ENCODE assay signal across 1 cellular context in genomic region chr6:30834643-30835042, GRCh38.
TF ChIP-seq lines count a peak whose summit lies in the region.

No MANE protein-coding gene starts in this region.

TF ChIP-seq in GM12878, 131 proteins besides CTCF, POLR2A, EP300 and RAD21:
- no peak for TF ChIP-seq MAX (IDR thresholded peaks at IDR 0.05; ENCODE audit: low read depth, low read length)
- no peak for TF ChIP-seq TAF1 (IDR thresholded peaks at IDR 0.05; ENCODE audit: borderline replicate concordance, low read depth, low read length)
- no peak for TF ChIP-seq FOS (IDR thresholded peaks at IDR 0.05; ENCODE audit: borderline replicate concordance, extremely low read depth, insufficient read length)
- no peak for TF ChIP-seq CHD4 (IDR thresholded peaks at IDR 0.05)
- no peak for TF ChIP-seq SMARCA5 (IDR thresholded peaks at IDR 0.05)
- TF ChIP-seq SIX5 (IDR thresholded peaks at IDR 0.05; ENCODE audit: low read depth, low read length, severe bottlenecking), result no peak
